Comparison of ENCODE assay signal across 13 cellular contexts in genomic region chr16:88978608-88979346, GRCh38. TPM values are rescaled to one million over a fixed set of nuclear protein-coding genes. Genes with fewer than 3 reads are reported as not detected.
DNase-seq lines count a peak whose midpoint lies in the region; ATAC-seq and TF ChIP-seq lines count a peak whose summit lies in the region.
"Had no signal": no experiment of that assay in that cellular context is flagged by ENCODE, and none has a peak within 500 bp of the region (broad histone marks: within the 10 kb centered on the region; RNA-seq: fewer than 3 reads in every experiment).

No MANE protein-coding gene starts in this region.

- no peak overlapping the region for H3K27ac ChIP-seq in right cardiac atrium (ENCODE audit: low read length)
- H3K27ac ChIP-seq in vagina: no peak overlapping the region
- H3K27ac ChIP-seq: SK-N-MC, tibial artery had no signal

- H3K9me3 ChIP-seq in right cardiac atrium (ENCODE audit: control insufficient read depth, low read length) (no peaks in the 10 kb centered on the region), vagina (no peaks in the 10 kb centered on the region)
- H3K9me3 ChIP-seq: esophagus squamous epithelium, tibial artery had no signal

- no peak for TF ChIP-seq CTCF in vagina (IDR thresholded peaks at IDR 0.05)

- H3K27me3 Mint-ChIP-seq in activated T-helper 17 cell treated with anti-CD3 and anti-CD28 coated beads, Interleukin-2, amount 50 U/mL, for 72 hours: peaks cover 15% of the 10 kb centered on the region
- H3K27me3 Mint-ChIP-seq in activated T-helper 2 cell treated with anti-CD3 and anti-CD28 coated beads, Interferon-gamma antibody, Interleukin-2, Interleukin-4, amounts not matched to agents 10 μg/mL and 5 μg/mL and 100 μg/mL, durations not matched to agents 14 hours and 24 hours and 36 hours (ENCODE audit: low read depth): peaks cover 14% of the 10 kb centered on the region

- H3K9me3 Mint-ChIP-seq in activated T-helper 17 cell treated with anti-CD3 and anti-CD28 coated beads, Interleukin-2, amount 50 U/mL, for 72 hours: no peaks in the 10 kb centered on the region
- no peaks in the 10 kb centered on the region for H3K9me3 Mint-ChIP-seq in activated T-helper 2 cell treated with anti-CD3 and anti-CD28 coated beads, Interferon-gamma antibody, Interleukin-2, Interleukin-4, amounts not matched to agents 10 μg/mL and 5 μg/mL and 100 μg/mL, durations not matched to agents 14 hours and 24 hours and 36 hours

- H3K27ac Mint-ChIP-seq in activated T-helper 17 cell treated with anti-CD3 and anti-CD28 coated beads, Interleukin-2, amount 50 U/mL, for 72 hours: no peak overlapping the region
- no peak overlapping the region for H3K27ac Mint-ChIP-seq in activated T-helper 2 cell treated with anti-CD3 and anti-CD28 coated beads, Interferon-gamma antibody, Interleukin-2, Interleukin-4, amounts not matched to agents 10 μg/mL and 5 μg/mL and 100 μg/mL, durations not matched to agents 14 hours and 24 hours and 36 hours
- H3K27ac Mint-ChIP-seq: activated naive CD8-positive, alpha-beta T cell had no signal

- 61% methylated on average over 21 of the region's 21 CpGs for WGBS in right cardiac atrium

- ATAC-seq in right cardiac atrium: no peak
- no peak for ATAC-seq in Right ventricle myocardium superior (ENCODE audit: poor library complexity)
- peak; percentile 40 for ATAC-seq in HG03103 (IDR thresholded peaks at IDR 0.05; ENCODE audit: low read depth, unreplicated experiment)
- no peak for ATAC-seq in activated T-helper 17 cell treated with anti-CD3 and anti-CD28 coated beads, Interleukin-2, amount 50 U/mL, for 72 hours (replicated peaks)

- H3K4me3 ChIP-seq in right cardiac atrium (ENCODE audit: low read length) (no peak overlapping the region), vagina (no peak overlapping the region)
- H3K4me3 ChIP-seq: SK-N-MC, tibial artery had no signal

- no peaks in the 10 kb centered on the region for H3K4me1 Mint-ChIP-seq in activated T-helper 17 cell treated with anti-CD3 and anti-CD28 coated beads, Interleukin-2, amount 50 U/mL, for 72 hours
- H3K4me1 Mint-ChIP-seq in activated T-helper 2 cell treated with anti-CD3 and anti-CD28 coated beads, Interferon-gamma antibody, Interleukin-2, Interleukin-4, amounts not matched to agents 10 μg/mL and 5 μg/mL and 100 μg/mL, durations not matched to agents 14 hours and 24 hours and 36 hours (ENCODE audit: low read depth): no peaks in the 10 kb centered on the region

- H3K4me1 ChIP-seq in right cardiac atrium (ENCODE audit: control insufficient read depth, insufficient read depth, low read length) (no peaks in the 10 kb centered on the region), vagina (peaks cover 8% of the 10 kb centered on the region)
- H3K4me1 ChIP-seq: tibial artery had no signal

- DNase-seq in right cardiac atrium: peak in 2 of 3 donors; percentile 38 to 54
- no peak for DNase-seq in Right ventricle myocardium superior
- peak; percentile 45 for DNase-seq in SIG-M5 (lab: John Stamatoyannopoulos, UW)
- no peak for DNase-seq in activated T-helper 2 cell treated with anti-CD3 and anti-CD28 coated beads, Interferon-gamma antibody, Interleukin-2, Interleukin-4, amounts not matched to agents 10 μg/mL and 5 μg/mL and 100 μg/mL, durations not matched to agents 14 hours and 24 hours and 36 hours (ENCODE audit: low spot score)
- DNase-seq in SHP77 (lab: John Stamatoyannopoulos, UW): no peak
- DNase-seq in vagina (ENCODE audit: extremely low spot score in 2 of 2): no peak
- DNase-seq: esophagus squamous epithelium, tibial artery had no signal

- no peaks in the 10 kb centered on the region for H3K36me3 ChIP-seq in vagina
- H3K36me3 ChIP-seq: esophagus squamous epithelium, tibial artery had no signal

- intact Hi-C loops in right cardiac atrium (cut with DNase I) (no loop called here), Right ventricle myocardium superior (cut with DNase I) (no loop called here), vagina (cut with DNase I) (no loop called here)
- intact Hi-C loops in activated T-helper 2 cell treated with anti-CD3 and anti-CD28 coated beads, Interferon-gamma antibody, Interleukin-2, Interleukin-4, amounts not matched to agents 10 μg/mL and 5 μg/mL and 100 μg/mL, durations not matched to agents 14 hours and 24 hours and 36 hours (cut with micrococcal nuclease): no loop called here

- no peak overlapping the region for H3K4me3 Mint-ChIP-seq in activated T-helper 17 cell treated with anti-CD3 and anti-CD28 coated beads, Interleukin-2, amount 50 U/mL, for 72 hours
- no peak overlapping the region for H3K4me3 Mint-ChIP-seq in activated T-helper 2 cell treated with anti-CD3 and anti-CD28 coated beads, Interferon-gamma antibody, Interleukin-2, Interleukin-4, amounts not matched to agents 10 μg/mL and 5 μg/mL and 100 μg/mL, durations not matched to agents 14 hours and 24 hours and 36 hours (ENCODE audit: low read depth)
- H3K4me3 Mint-ChIP-seq: activated naive CD8-positive, alpha-beta T cell had no signal

- no peaks in the 10 kb centered on the region for H3K27me3 ChIP-seq in right cardiac atrium (ENCODE audit: control insufficient read depth, insufficient read depth)
- no peaks in the 10 kb centered on the region for H3K27me3 ChIP-seq in vagina

- H3K36me3 Mint-ChIP-seq in activated T-helper 17 cell treated with anti-CD3 and anti-CD28 coated beads, Interleukin-2, amount 50 U/mL, for 72 hours (ENCODE audit: low read depth): no peaks in the 10 kb centered on the region
- no peaks in the 10 kb centered on the region for H3K36me3 Mint-ChIP-seq in activated T-helper 2 cell treated with anti-CD3 and anti-CD28 coated beads, Interferon-gamma antibody, Interleukin-2, Interleukin-4, amounts not matched to agents 10 μg/mL and 5 μg/mL and 100 μg/mL, durations not matched to agents 14 hours and 24 hours and 36 hours (ENCODE audit: low read depth)
- H3K36me3 Mint-ChIP-seq: activated naive CD8-positive, alpha-beta T cell had no signal

- TF ChIP-seq POLR2A in vagina (IDR thresholded peaks at IDR 0.05): no peak

RNA-seq across cellular contexts. Expression of gene CBFA2T3, which starts 1.8 kb away (rescaled TPM):
- total RNA-seq in right cardiac atrium: 1 to 10 TPM; 5.6 to 8.5 (median 6.9) TPM
- 7.3 TPM for polyA plus RNA-seq in right cardiac atrium
- total RNA-seq in Right ventricle myocardium superior: 8.6 TPM
- under 1 TPM in 1 of 2 donors, not detected in 1; 0.19 TPM for total RNA-seq in activated T-helper 17 cell treated with anti-CD3 and anti-CD28 coated beads, Interleukin-2, amount 50 U/mL, for 72 hours
- 0.23 and 0.30 TPM in 2 replicates for total RNA-seq in activated T-helper 2 cell treated with anti-CD3 and anti-CD28 coated beads, Interferon-gamma antibody, Interleukin-2, Interleukin-4, amounts not matched to agents 10 μg/mL and 5 μg/mL and 100 μg/mL, durations not matched to agents 14 hours and 24 hours and 36 hours
- 2.7 TPM for total RNA-seq in vagina
- total RNA-seq: lung microvascular endothelial cell had no signal

Comparison
In these comparisons a context has a peak if more than half of its experiments do, and no peak if none do; other contexts are left out.
1. DNase-seq: peak in right cardiac atrium (2 of 3) and SIG-M5 (single experiment); none in Right ventricle myocardium superior (single experiment), activated T-helper 2 cell treated with anti-CD3 and anti-CD28 coated beads, Interferon-gamma antibody, Interleukin-2, Interleukin-4, amounts not matched to agents 10 μg/mL and 5 μg/mL and 100 μg/mL, durations not matched to agents 14 hours and 24 hours and 36 hours (single experiment), SHP77 (0 of 2) and vagina (0 of 2).